Comparison of ENCODE assay signal across 7 cellular contexts in the genomic region with DNA sequence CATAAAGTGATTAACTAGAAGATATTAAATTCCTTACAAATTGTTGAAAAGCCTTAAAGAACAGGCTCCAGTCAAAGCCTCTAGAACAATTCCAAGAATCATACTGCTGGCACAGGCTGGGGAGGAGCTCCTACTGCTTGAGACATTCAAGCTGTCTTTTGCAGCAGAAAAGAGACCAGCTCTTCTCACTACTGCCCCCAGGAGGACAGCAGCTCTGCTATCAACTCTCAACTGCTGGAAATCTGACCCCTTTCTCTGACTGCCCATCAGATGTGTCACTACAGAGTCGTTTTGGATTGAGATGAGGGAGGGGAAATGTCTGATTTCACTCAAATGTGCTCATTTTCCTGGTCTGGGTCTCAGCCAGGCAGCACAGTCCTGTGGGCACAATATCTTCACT.
DNase-seq lines count a peak whose midpoint lies in the region; ATAC-seq, FAIRE-seq and TF ChIP-seq lines count a peak whose summit lies in the region.
"Not testable (repeated sequence)": the region's sequence is repeated elsewhere in the genome, so short reads cannot be mapped to it uniquely, and the experiment has no call there.

No MANE protein-coding gene starts in this region.

- not testable (repeated sequence) for H4K20me1 ChIP-seq in GM23248 (ENCODE audit: insufficient read depth); Loucy (ENCODE audit: insufficient read depth, low read length, poor library complexity, severe bottlenecking); H1 (replicated peaks in 1 of 2; ENCODE audit: control insufficient read depth in 1 of 2, insufficient read depth in 2 of 2, low read length in 2 of 2)

- not testable (repeated sequence) for TF ChIP-seq POLR2A in H1 (IDR thresholded peaks at IDR 0.05; ENCODE audit: control extremely low read depth in 1 of 2, low read depth in 2 of 2, low read length in 2 of 2)

- not testable (repeated sequence) for H3K79me2 ChIP-seq in GM23248 (ENCODE audit: insufficient read depth); Loucy (ENCODE audit: insufficient read depth, low read length); H1 (ENCODE audit: control insufficient read depth in 1 of 2, insufficient read depth in 2 of 2, low read length in 2 of 2)

- not testable (repeated sequence) for H3K56ac ChIP-seq in H1 (replicated peaks; ENCODE audit: insufficient read length, low read depth, low read length)

- H2AFZ ChIP-seq in GM23248; Loucy (ENCODE audit: low read length); H1 (ENCODE audit: low read length): not testable (repeated sequence)

- not testable (repeated sequence) for H3K9me3 ChIP-seq in GM23248 (ENCODE audit: low read depth); Loucy (ENCODE audit: insufficient read depth, low read depth, low read length); H1 (ENCODE audit: insufficient read depth in 2 of 2, low read depth in 1 of 2, low read length in 1 of 2); lower lobe of right lung

- not testable (repeated sequence) for H2BK15ac ChIP-seq in H1 (ENCODE audit: low read length)

- intact Hi-C loops in Calu3 (cut with micrococcal nuclease; ENCODE audit: unreplicated experiment); left cardiac atrium (cut with DNase I); lower lobe of right lung (cut with DNase I): not testable (repeated sequence)

- not testable (repeated sequence) for H3K4me1 ChIP-seq in GM23248 (ENCODE audit: insufficient read depth); Loucy (ENCODE audit: insufficient read depth, low read length, poor library complexity, severe bottlenecking); H1 (replicated peaks in 1 of 4; ENCODE audit: control insufficient read depth in 3 of 4, insufficient read depth in 4 of 4, low read length in 3 of 4); lower lobe of right lung

- DNase-seq in Calu3 = peak; percentile 12
- peak; percentile 34 for DNase-seq in GM23248
- not testable (repeated sequence) for DNase-seq in H1 (ENCODE audit: low read depth in 1 of 2, low spot score in 2 of 2); left cardiac atrium; lower lobe of right lung

- not testable (repeated sequence) for H3K9me2 ChIP-seq in GM23248 (ENCODE audit: insufficient read depth); Loucy (replicated peaks; ENCODE audit: low read depth, low read length)

- POLR2A ChIA-PET in H1 (lab: Charles Lee; ENCODE audit: partially characterized antibody) = not testable (repeated sequence)

- not testable (repeated sequence) for H2BK5ac ChIP-seq in H1 (ENCODE audit: low read depth, low read length)

- ATAC-seq in SK-N-SH treated with all-trans-retinoic acid at 6 μM for 48 hours (peak; percentile 90), left cardiac atrium (peak; percentile 56 to 63)
- not testable (repeated sequence) for ATAC-seq in lower lobe of right lung

- H2BK120ac ChIP-seq in H1 (replicated peaks; ENCODE audit: low read depth, low read length) = not testable (repeated sequence)

- H3K27me3 Mint-ChIP-seq in Calu3 (ENCODE audit: unreplicated experiment) = not testable (repeated sequence)

- not testable (repeated sequence) for H3K9me3 Mint-ChIP-seq in Calu3 (ENCODE audit: low read depth, unreplicated experiment)

- H4K8ac ChIP-seq in H1 (ENCODE audit: extremely low read depth, insufficient read depth, low read length) = not testable (repeated sequence)

- H3K23ac ChIP-seq in H1 (ENCODE audit: insufficient read length) = not testable (repeated sequence)

- H3K36me3 Mint-ChIP-seq in Calu3 (ENCODE audit: insufficient read depth, unreplicated experiment) = not testable (repeated sequence)

- not testable (repeated sequence) for H4K5ac ChIP-seq in H1 (ENCODE audit: insufficient read length, low read depth, low read length)

- not testable (repeated sequence) for H3K9ac ChIP-seq in GM23248; Loucy (ENCODE audit: low read depth, low read length, poor library complexity, severe bottlenecking); H1 (replicated peaks in 1 of 4; ENCODE audit: extremely low read depth in 1 of 4, low read depth in 3 of 4, low read length in 3 of 4)

- H2BK12ac ChIP-seq in H1 (ENCODE audit: low read depth, low read length) = not testable (repeated sequence)

- not testable (repeated sequence) for H3K23me2 ChIP-seq in H1 (ENCODE audit: low read depth, low read length)

- H4K91ac ChIP-seq in H1 (replicated peaks; ENCODE audit: insufficient read length, low read length) = not testable (repeated sequence)

- not testable (repeated sequence) for H3F3A ChIP-seq in GM23248 (ENCODE audit: insufficient read depth); Loucy (ENCODE audit: low read depth)

- H3K79me1 ChIP-seq in H1 (ENCODE audit: low read depth, low read length) = not testable (repeated sequence)

- not testable (repeated sequence) for H3K4me2 ChIP-seq in GM23248 (ENCODE audit: unreplicated experiment); Loucy (ENCODE audit: low read depth, low read length, poor library complexity, severe bottlenecking); H1 (ENCODE audit: insufficient read depth in 1 of 2, low read depth in 2 of 2, low read length in 2 of 2)

- CTCF ChIA-PET in Calu3 (lab: Charles Lee); H1 (lab: Charles Lee; ENCODE audit: partially characterized antibody): not testable (repeated sequence)

- not testable (repeated sequence) for BruUV-seq in Calu3 (replicated peaks; lab: Mats Ljungman, UMichigan)

- not testable (repeated sequence) for TF ChIP-seq CTCF in Calu3 (IDR thresholded peaks at IDR 0.05; ENCODE audit: unreplicated experiment)
- peak; percentile 52 for TF ChIP-seq CTCF in Loucy (conservative IDR thresholded peaks at IDR 0.05; ENCODE audit: low read length)
- peak; percentile 26 to 61 (median 43) for TF ChIP-seq CTCF in H1 (IDR thresholded peaks at IDR 0.05; ENCODE audit: control extremely low read depth in 1 of 3, insufficient read depth in 1 of 3, low read depth in 1 of 3, low read length in 3 of 3)
- TF ChIP-seq CTCF in lower lobe of right lung (IDR thresholded peaks at IDR 0.05) = peak; percentile 25

- H3K14ac ChIP-seq in H1 (ENCODE audit: insufficient read length) = not testable (repeated sequence)

- FAIRE-seq in H1 (lab: Jason Lieb, UNC) = peak; percentile 28

- not testable (repeated sequence) for H3K27me3 ChIP-seq in GM23248 (replicated peaks; ENCODE audit: insufficient read depth); Loucy (ENCODE audit: insufficient read depth, low read length, poor library complexity, severe bottlenecking); H1 (replicated peaks in 1 of 4; ENCODE audit: control insufficient read depth in 3 of 4, extremely low read depth in 1 of 4, insufficient read depth in 3 of 4, low read length in 3 of 4); lower lobe of right lung (ENCODE audit: low read depth)

- not testable (repeated sequence) for H3K18ac ChIP-seq in H1 (ENCODE audit: extremely low read depth, low read length)

- 0 to 7% methylated on average over 1 of the region's 1 CpG for WGBS in GM23248 (ENCODE audit: low coverage in 1 of 2, low lambda C conversion rate in 2 of 2, missing lambda C conversion rate in 2 of 2), 2 experiments
- WGBS in H1 (ENCODE audit: extremely low coverage in 1 of 2, insufficient coverage in 1 of 2, insufficient read length in 1 of 2, insufficient replicate concordance in 2 of 2, low coverage in 1 of 2, low lambda C conversion rate in 2 of 2, missing lambda C conversion rate in 1 of 2), 2 experiments = 8% methylated on average over 1 of the region's 1 CpG; no CpG with 5 or more reads in 1 of the 2 experiments

- not testable (repeated sequence) for H2BK20ac ChIP-seq in H1 (ENCODE audit: low read length)

- not testable (repeated sequence) for H3K4me3 Mint-ChIP-seq in Calu3 (ENCODE audit: low read depth, unreplicated experiment)

- H3K36me3 ChIP-seq in GM23248 (ENCODE audit: low read depth); Loucy (ENCODE audit: insufficient read depth, low read length); H1 (ENCODE audit: control insufficient read depth in 2 of 4, insufficient read depth in 4 of 4, low read length in 3 of 4); lower lobe of right lung: not testable (repeated sequence)

- H3K27ac Mint-ChIP-seq in Calu3 (ENCODE audit: unreplicated experiment) = not testable (repeated sequence)

- H3K4ac ChIP-seq in H1 (replicated peaks; ENCODE audit: insufficient read length, low read depth, low read length) = not testable (repeated sequence)

- TF ChIP-seq EP300 in H1 (IDR thresholded peaks at IDR 0.05; ENCODE audit: borderline replicate concordance in 1 of 2, low read depth in 2 of 2, low read length in 2 of 2) = not testable (repeated sequence)

- not testable (repeated sequence) for H3K4me1 Mint-ChIP-seq in Calu3 (ENCODE audit: low read depth, unreplicated experiment)

- H3K4me3 ChIP-seq in GM23248; Loucy (ENCODE audit: low read length, poor library complexity, severe bottlenecking); H1 (ENCODE audit: extremely low read depth in 1 of 4, insufficient read depth in 2 of 4, low read depth in 3 of 4, low read length in 4 of 4); lower lobe of right lung: not testable (repeated sequence)

- in situ Hi-C loops in GM23248 (cut with MboI) = not testable (repeated sequence)

- not testable (repeated sequence) for H2AK5ac ChIP-seq in H1 (ENCODE audit: low read depth, low read length)

- not testable (repeated sequence) for H3K27ac ChIP-seq in GM23248; H1 (ENCODE audit: low read depth, low read length); lower lobe of right lung

- peak in 1 of 2 experiments; percentile 33; a peak in 2 of 4 replicates for TF ChIP-seq RAD21 in H1 (IDR thresholded peaks at IDR 0.05 in 1 of 2, conservative IDR thresholded peaks at IDR 0.05 in 1 of 2; ENCODE audit: low read depth in 2 of 2, low read length in 2 of 2)
